1 cellular context compared by ENCODE assay signal in the genomic region with DNA sequence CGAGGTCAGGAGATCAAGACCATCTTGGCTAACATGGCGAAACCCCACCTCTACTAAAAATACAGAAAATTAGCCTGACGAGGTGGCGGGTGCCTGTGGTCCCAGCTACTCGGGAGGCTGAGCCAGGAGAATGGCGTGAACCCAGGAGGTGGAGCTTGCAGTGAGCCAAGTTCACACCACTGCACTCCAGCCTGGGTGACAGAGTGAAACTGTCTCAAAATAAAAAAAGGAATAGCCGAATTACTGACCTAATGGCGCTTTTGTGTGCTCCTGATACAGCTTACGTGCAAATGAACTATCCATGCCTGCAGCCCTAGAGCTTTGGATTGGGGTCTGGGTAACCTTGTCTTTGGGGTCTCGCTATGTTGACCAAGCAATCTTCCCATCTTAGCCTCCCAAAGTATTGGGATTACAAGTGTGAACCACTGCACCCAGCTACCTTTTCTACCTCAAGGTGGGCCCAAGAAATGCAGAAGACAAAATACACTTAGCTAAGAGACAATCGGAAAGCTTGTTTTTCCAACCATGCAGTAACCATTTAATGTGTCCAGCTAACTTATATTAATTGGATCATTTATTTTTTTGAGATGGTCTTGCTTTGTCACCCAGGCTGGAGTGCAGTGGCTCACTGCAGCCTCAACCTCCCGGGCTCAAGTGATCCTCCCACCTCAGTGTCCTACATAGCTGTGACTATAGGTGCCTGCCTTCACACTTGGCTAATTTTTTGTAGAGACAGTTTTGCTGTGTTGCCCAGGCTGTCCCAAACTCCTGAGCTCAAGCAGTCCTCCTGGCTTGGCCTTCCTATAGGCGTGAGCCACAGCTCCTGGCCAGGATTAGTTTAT.
TF ChIP-seq lines count a peak whose summit lies in the region.

No MANE protein-coding gene starts in this region.

TF ChIP-seq in SK-N-SH treated with all-trans-retinoic acid at 6 μM for 48 hours, 23 proteins besides CTCF, POLR2A, EP300 and RAD21 (continued from another document):
- TF ChIP-seq, protein P1, sequence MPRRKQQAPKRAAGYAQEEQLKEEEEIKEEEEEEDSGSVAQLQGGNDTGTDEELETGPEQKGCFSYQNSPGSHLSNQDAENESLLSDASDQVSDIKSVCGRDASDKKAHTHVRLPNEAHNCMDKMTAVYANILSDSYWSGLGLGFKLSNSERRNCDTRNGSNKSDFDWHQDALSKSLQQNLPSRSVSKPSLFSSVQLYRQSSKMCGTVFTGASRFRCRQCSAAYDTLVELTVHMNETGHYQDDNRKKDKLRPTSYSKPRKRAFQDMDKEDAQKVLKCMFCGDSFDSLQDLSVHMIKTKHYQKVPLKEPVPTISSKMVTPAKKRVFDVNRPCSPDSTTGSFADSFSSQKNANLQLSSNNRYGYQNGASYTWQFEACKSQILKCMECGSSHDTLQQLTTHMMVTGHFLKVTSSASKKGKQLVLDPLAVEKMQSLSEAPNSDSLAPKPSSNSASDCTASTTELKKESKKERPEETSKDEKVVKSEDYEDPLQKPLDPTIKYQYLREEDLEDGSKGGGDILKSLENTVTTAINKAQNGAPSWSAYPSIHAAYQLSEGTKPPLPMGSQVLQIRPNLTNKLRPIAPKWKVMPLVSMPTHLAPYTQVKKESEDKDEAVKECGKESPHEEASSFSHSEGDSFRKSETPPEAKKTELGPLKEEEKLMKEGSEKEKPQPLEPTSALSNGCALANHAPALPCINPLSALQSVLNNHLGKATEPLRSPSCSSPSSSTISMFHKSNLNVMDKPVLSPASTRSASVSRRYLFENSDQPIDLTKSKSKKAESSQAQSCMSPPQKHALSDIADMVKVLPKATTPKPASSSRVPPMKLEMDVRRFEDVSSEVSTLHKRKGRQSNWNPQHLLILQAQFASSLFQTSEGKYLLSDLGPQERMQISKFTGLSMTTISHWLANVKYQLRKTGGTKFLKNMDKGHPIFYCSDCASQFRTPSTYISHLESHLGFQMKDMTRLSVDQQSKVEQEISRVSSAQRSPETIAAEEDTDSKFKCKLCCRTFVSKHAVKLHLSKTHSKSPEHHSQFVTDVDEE (CRISPR knock-in tag; IDR thresholded peaks at IDR 0.05), result no peak
- TF ChIP-seq ZNF565 (CRISPR knock-in tag; conservative IDR thresholded peaks at IDR 0.05; ENCODE audit: low read depth), result no peak
- no peak for TF ChIP-seq GLIS3 (CRISPR knock-in tag; IDR thresholded peaks at IDR 0.05)
- no peak for TF ChIP-seq BACH2 (CRISPR knock-in tag; IDR thresholded peaks at IDR 0.05; ENCODE audit: borderline replicate concordance)
- 0 out of 2 replicates have a peak, but pooled peaks have one; percentile 7 for TF ChIP-seq PATZ1 (CRISPR knock-in tag; IDR thresholded peaks at IDR 0.05; ENCODE audit: borderline replicate concordance)
- no peak for TF ChIP-seq ZFP30 (CRISPR knock-in tag; IDR thresholded peaks at IDR 0.05)
- TF ChIP-seq, protein P2, sequence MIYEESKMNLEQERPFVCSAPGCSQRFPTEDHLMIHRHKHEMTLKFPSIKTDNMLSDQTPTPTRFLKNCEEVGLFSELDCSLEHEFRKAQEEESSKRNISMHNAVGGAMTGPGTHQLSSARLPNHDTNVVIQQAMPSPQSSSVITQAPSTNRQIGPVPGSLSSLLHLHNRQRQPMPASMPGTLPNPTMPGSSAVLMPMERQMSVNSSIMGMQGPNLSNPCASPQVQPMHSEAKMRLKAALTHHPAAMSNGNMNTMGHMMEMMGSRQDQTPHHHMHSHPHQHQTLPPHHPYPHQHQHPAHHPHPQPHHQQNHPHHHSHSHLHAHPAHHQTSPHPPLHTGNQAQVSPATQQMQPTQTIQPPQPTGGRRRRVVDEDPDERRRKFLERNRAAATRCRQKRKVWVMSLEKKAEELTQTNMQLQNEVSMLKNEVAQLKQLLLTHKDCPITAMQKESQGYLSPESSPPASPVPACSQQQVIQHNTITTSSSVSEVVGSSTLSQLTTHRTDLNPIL (CRISPR knock-in tag; IDR thresholded peaks at IDR 0.05; ENCODE audit: low read depth), result peak; percentile 52; the same call in 1 of the 2 replicates
- TF ChIP-seq ZFP3 (CRISPR knock-in tag; IDR thresholded peaks at IDR 0.05), result no peak
